In the genomic region with DNA sequence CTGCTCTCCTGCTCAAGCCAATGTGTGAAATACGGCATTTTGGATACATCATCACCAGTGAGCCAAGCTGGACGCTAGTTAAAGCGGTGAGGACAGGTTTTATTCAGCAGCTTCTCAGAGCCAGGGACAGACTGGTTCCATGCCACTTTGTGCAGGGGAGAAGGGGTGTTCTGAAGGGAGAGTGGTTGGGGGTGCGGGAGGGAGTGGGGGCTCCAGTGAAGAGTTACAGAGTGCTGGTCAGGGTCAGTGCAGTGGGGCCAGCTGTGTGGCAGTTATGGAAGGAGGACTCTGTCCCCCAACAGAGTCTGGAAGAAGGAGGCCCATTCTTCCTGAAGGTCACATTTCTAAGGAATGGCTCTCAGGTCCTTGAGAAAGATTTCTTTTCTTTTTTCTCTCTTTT, we compare ENCODE assay signal across 7 cellular contexts. TPM values are rescaled to one million over a fixed set of nuclear protein-coding genes. Genes with fewer than 3 reads are reported as not detected.
"Had no signal": no experiment of that assay in that cellular context is flagged by ENCODE, and none has a peak within 500 bp of the region (broad histone marks: within the 10 kb centered on the region; RNA-seq: fewer than 3 reads in every experiment).

No MANE protein-coding gene starts in this region.

RNA-seq across cellular contexts. Expression of gene OBP2A, which starts 11.1 kb away (rescaled TPM):
- total RNA-seq: GM23338, H4, H7, HepG2, HFFc6 had no signal
- polyA plus RNA-seq: GM23338, IgD-negative memory B cell had no signal

RNA-seq across cellular contexts. Expression of gene LCN1, which starts 13.6 kb away (rescaled TPM):
- total RNA-seq: GM23338, H4, H7, HepG2, HT1080 had no signal
- polyA plus RNA-seq: HepG2, IgD-negative memory B cell had no signal

RNA-seq across cellular contexts. Expression of gene PAEP, which starts 26.7 kb away (rescaled TPM):
- total RNA-seq: GM23338, H7, HFFc6 had no signal
- polyA plus RNA-seq: GM23338, IgD-negative memory B cell had no signal
